In the genomic region with DNA sequence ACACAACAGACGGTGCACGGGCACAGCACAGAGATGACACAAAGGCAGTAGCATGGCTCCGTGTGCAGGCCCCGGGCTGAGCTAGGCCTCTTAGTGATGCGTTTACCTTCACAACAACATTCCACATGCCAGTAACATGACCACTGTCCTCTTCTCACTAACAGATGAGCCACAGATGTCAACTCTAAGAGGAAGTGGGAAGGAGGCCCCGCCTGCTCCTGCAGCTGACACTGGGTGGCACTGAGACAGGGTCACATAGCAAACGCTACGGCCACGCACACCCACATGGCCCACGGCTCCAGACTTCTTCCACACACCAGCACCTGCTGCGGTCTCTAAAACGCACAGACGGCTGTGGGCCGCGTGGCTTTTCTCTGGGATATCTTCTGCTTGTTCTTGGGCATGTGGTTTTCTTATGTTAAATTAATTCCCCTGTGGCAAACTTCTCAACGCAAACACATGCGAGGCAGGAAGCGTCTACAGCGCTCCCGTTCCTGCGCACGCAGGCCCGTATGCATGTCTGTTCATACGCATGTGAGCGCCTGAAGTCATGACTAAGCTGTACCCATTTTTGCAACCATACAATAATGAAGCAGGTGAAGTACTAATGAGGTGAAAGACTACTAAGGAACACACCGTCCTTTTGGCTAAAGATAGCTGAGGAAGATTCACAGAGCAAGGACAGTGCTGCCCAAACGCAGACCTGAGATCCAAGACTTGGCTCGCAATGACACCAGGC, we compare ENCODE assay signal across 8 cellular contexts. TPM values are rescaled to one million over a fixed set of nuclear protein-coding genes. Genes with fewer than 3 reads are reported as not detected.
A peak's percentile ranks its signal among the peaks of the same experiment; 100 is the strongest.
DNase-seq lines count a peak whose midpoint lies in the region; ATAC-seq lines count a peak whose summit lies in the region.

No MANE protein-coding gene starts in this region.

- no peak overlapping the region for H2AK5ac ChIP-seq in neuronal stem cell (ENCODE audit: low read depth, low read length)

- H3K4me3 ChIP-seq in Jurkat, Clone E6-1 (ENCODE audit: low read length): peak overlapping the region; percentile 16
- no peak overlapping the region for H3K4me3 ChIP-seq in neuronal stem cell (ENCODE audit: low read length in 2 of 2)

- WGBS in neuronal stem cell (ENCODE audit: extremely low coverage in 2 of 2, insufficient read length in 2 of 2, insufficient replicate concordance in 1 of 2), 2 donors: no CpG with 5 or more reads among the region's 28 CpGs

- H3K27me3 ChIP-seq in neuronal stem cell (ENCODE audit: control insufficient read depth in 3 of 3, insufficient read depth in 3 of 3, low read depth in 1 of 3, low read length in 3 of 3): no peaks in the 10 kb centered on the region

- H3K27ac Mint-ChIP-seq in activated T-cell treated with anti-CD3 and anti-CD28 coated beads, Interleukin-2, amount 50 U/mL, for 72 hours: peak overlapping the region; percentile 86

- no peak overlapping the region for H3K9ac ChIP-seq in neuronal stem cell (ENCODE audit: low read depth, low read length, poor library complexity)

- H3K14ac ChIP-seq in neuronal stem cell (ENCODE audit: low read length): no peak overlapping the region

- H3K18ac ChIP-seq in neuronal stem cell (ENCODE audit: low read length): peak overlapping the region; percentile 48

- H2AFZ ChIP-seq in neuronal stem cell (ENCODE audit: low read length): no peak overlapping the region

- H2BK15ac ChIP-seq in neuronal stem cell (ENCODE audit: low read length): no peak overlapping the region

- peaks cover 28% of the 10 kb centered on the region for H3K4me1 Mint-ChIP-seq in activated T-cell treated with anti-CD3 and anti-CD28 coated beads, Interleukin-2, amount 50 U/mL, for 72 hours (ENCODE audit: low read depth)

- no peak overlapping the region for H3K4me2 ChIP-seq in neuronal stem cell (ENCODE audit: insufficient read depth, low read length, poor library complexity, severe bottlenecking)

- H3K27ac ChIP-seq in neuronal stem cell (replicated peaks; ENCODE audit: low read length): no peak overlapping the region

- H3K79me1 ChIP-seq in neuronal stem cell (ENCODE audit: low read depth, low read length): peaks cover 3% of the 10 kb centered on the region

- no peaks in the 10 kb centered on the region for H3K9me3 ChIP-seq in neuronal stem cell (replicated peaks in 1 of 2; ENCODE audit: control insufficient read depth in 2 of 2, insufficient read depth in 1 of 2, low read depth in 1 of 2, low read length in 2 of 2)

- no peak overlapping the region for H2BK12ac ChIP-seq in neuronal stem cell (ENCODE audit: low read length)

- peaks cover 0 to 3% of the 10 kb centered on the region in 2 donors for H3K4me1 ChIP-seq in neuronal stem cell (ENCODE audit: control insufficient read depth in 2 of 2, insufficient read depth in 1 of 2, low read depth in 1 of 2, low read length in 2 of 2)

- no peak overlapping the region for H2BK120ac ChIP-seq in neuronal stem cell (ENCODE audit: low read depth, low read length)

- H4K8ac ChIP-seq in neuronal stem cell (ENCODE audit: low read depth, low read length): no peak overlapping the region

- no peak overlapping the region for H3K23ac ChIP-seq in neuronal stem cell (ENCODE audit: low read depth, low read length, poor library complexity)

- DNase-seq in NCI-H510A treated with DMSO at 0.1 percent for 48 hours (lab: John Stamatoyannopoulos, UW): peak; percentile 11
- DNase-seq in NCI-H510A (lab: John Stamatoyannopoulos, UW): no peak
- DNase-seq in Jurkat, Clone E6-1 (ENCODE audit: low read depth, low spot score): peak; percentile 59
- DNase-seq in activated T-cell treated with anti-CD3 and anti-CD28 coated beads, Interleukin-2, amount 50 U/mL, for 72 hours: peak; percentile 41 to 45
- no peak for DNase-seq in neuronal stem cell (ENCODE audit: low spot score)
- no peak for DNase-seq in occipital lobe (lab: John Stamatoyannopoulos, UW)

- H4K91ac ChIP-seq in neuronal stem cell (ENCODE audit: low read depth, low read length, poor library complexity): no peak overlapping the region

- peak; percentile 84 to 86 for ATAC-seq in activated T-cell treated with anti-CD3 and anti-CD28 coated beads, Interleukin-2, amount 50 U/mL, for 72 hours (replicated peaks in 1 of 2)
- ATAC-seq in HG02973 (IDR thresholded peaks at IDR 0.05; ENCODE audit: unreplicated experiment) (no peak), GM19467 (IDR thresholded peaks at IDR 0.05; ENCODE audit: unreplicated experiment) (no peak)

- H3K9me3 Mint-ChIP-seq in activated T-cell treated with anti-CD3 and anti-CD28 coated beads, Interleukin-2, amount 50 U/mL, for 72 hours: no peaks in the 10 kb centered on the region

- no peak overlapping the region for H3K4ac ChIP-seq in neuronal stem cell (ENCODE audit: low read length)

- peak overlapping the region; percentile 3 to 41 for H3K4me3 Mint-ChIP-seq in activated T-cell treated with anti-CD3 and anti-CD28 coated beads, Interleukin-2, amount 50 U/mL, for 72 hours

- no peaks in the 10 kb centered on the region for H3K36me3 Mint-ChIP-seq in activated T-cell treated with anti-CD3 and anti-CD28 coated beads, Interleukin-2, amount 50 U/mL, for 72 hours (ENCODE audit: insufficient read depth in 2 of 2)

- no peaks in the 10 kb centered on the region for H3K27me3 Mint-ChIP-seq in activated T-cell treated with anti-CD3 and anti-CD28 coated beads, Interleukin-2, amount 50 U/mL, for 72 hours (ENCODE audit: low read depth)

- H2BK5ac ChIP-seq in neuronal stem cell (ENCODE audit: low read length): peak overlapping the region; percentile 39

- peaks cover 58 to 93% of the 10 kb centered on the region in 2 donors for H3K36me3 ChIP-seq in neuronal stem cell (replicated peaks in 1 of 2; ENCODE audit: control insufficient read depth in 2 of 2, insufficient read depth in 2 of 2, low read length in 2 of 2)

RNA-seq across cellular contexts. Expression of a gene that starts 26.8 kb away (rescaled TPM):
- polyA plus RNA-seq in Jurkat, Clone E6-1 (2012; ENCODE audit: insufficient read depth, insufficient read length): not detected
- total RNA-seq in activated T-cell treated with anti-CD3 and anti-CD28 coated beads, Interleukin-2, amount 50 U/mL, for 72 hours: 1 to 10 TPM; 3.2 to 3.9 TPM
- 0.46 TPM for polyA plus RNA-seq in neuronal stem cell (2013, experiment 1 of 2)
- 0.28 TPM for polyA plus RNA-seq in neuronal stem cell (2013, experiment 2 of 2)
- total RNA-seq in occipital lobe: not detected

Comparison
In these comparisons a context has a peak if more than half of its experiments do, and no peak if none do; other contexts are left out.
1. DNase-seq: peak in NCI-H510A treated with DMSO at 0.1 percent for 48 hours (single experiment), Jurkat, Clone E6-1 (single experiment) and activated T-cell treated with anti-CD3 and anti-CD28 coated beads, Interleukin-2, amount 50 U/mL, for 72 hours (2 of 2); none in NCI-H510A (single experiment), neuronal stem cell (single experiment) and occipital lobe (single experiment).
2. ATAC-seq: peak in activated T-cell treated with anti-CD3 and anti-CD28 coated beads, Interleukin-2, amount 50 U/mL, for 72 hours (2 of 2); none in HG02973 (single experiment) and GM19467 (single experiment).